Comparison of ENCODE assay signal across 12 cellular contexts in genomic region chr18:49227456-49227855, GRCh38.
A peak's percentile ranks its signal among the peaks of the same experiment; 100 is the strongest.
DNase-seq lines count a peak whose midpoint lies in the region; ATAC-seq, FAIRE-seq and TF ChIP-seq lines count a peak whose summit lies in the region.
"Had no signal": no experiment of that assay in that cellular context is flagged by ENCODE, and none has a peak within 500 bp of the region (broad histone marks: within the 10 kb centered on the region; RNA-seq: fewer than 3 reads in every experiment).

No MANE protein-coding gene starts in this region.

- intact Hi-C loops in A673 (cut with micrococcal nuclease; ENCODE audit: unreplicated experiment): loop anchor here (5.0 kb wide), 1 partner anchor 280 kb away; no protein-coding TSS in a partner anchor
- intact Hi-C loops in natural killer cell (cut with micrococcal nuclease): no loop called here

- peaks cover 66% of the 10 kb centered on the region for H3K4me1 ChIP-seq in A673 (ENCODE audit: insufficient read depth, low read length, poor library complexity, severe bottlenecking)
- no peaks in the 10 kb centered on the region for H3K4me1 ChIP-seq in RWPE2 (ENCODE audit: insufficient read depth, poor library complexity, severe bottlenecking)

- ATAC-seq in RWPE2 (ENCODE audit: low read depth) (peak; percentile 57; the same call in 1 of the 3 replicates), natural killer cell (peak; percentile 62 to 89 (median 62)), HG03354 (IDR thresholded peaks at IDR 0.05; ENCODE audit: poor library complexity, severe bottlenecking, unreplicated experiment) (no peak)

- H3K9me3 ChIP-seq in A673 (ENCODE audit: low read depth, low read length, poor library complexity, severe bottlenecking) (no peaks in the 10 kb centered on the region), RWPE2 (ENCODE audit: severe bottlenecking) (no peaks in the 10 kb centered on the region)

- CTCF ChIA-PET in A673 (lab: Charles Lee): no interaction called here

- H3K36me3 ChIP-seq in A673 (ENCODE audit: insufficient read depth, low read length, poor library complexity, severe bottlenecking) (no peaks in the 10 kb centered on the region), RWPE2 (ENCODE audit: low read depth) (no peaks in the 10 kb centered on the region)

- no peaks in the 10 kb centered on the region for H3K36me3 Mint-ChIP-seq in natural killer cell

- no TSS peak for BruUV-seq in A673 (replicated peaks; lab: Mats Ljungman, UMichigan)

- H3K4me3 ChIP-seq in A673 (ENCODE audit: low read depth, low read length, poor library complexity, severe bottlenecking): no peak overlapping the region
- H3K4me3 ChIP-seq in RWPE2 (ENCODE audit: severe bottlenecking): no peak overlapping the region

- H3K4me3 Mint-ChIP-seq in natural killer cell: no peak overlapping the region

- POLR2A ChIA-PET in A673 (lab: Charles Lee; ENCODE audit: low non-redundant PET): no interaction called here

- DNase-seq in A673 (ENCODE audit: low spot score): no peak
- DNase-seq in RWPE2 (ENCODE audit: low spot score): no peak
- DNase-seq in activated effector memory CD4-positive, alpha-beta T cell treated with Interleukin-2 at 50 U/mL for 16 hours: peak; percentile 29
- DNase-seq in natural killer cell: no peak
- no peak for DNase-seq in NCI-H187 treated with DMSO at 0.1 percent for 48 hours (lab: John Stamatoyannopoulos, UW)
- no peak for DNase-seq in GM19239 (ENCODE audit: insufficient read length, low spot score)
- no peak for DNase-seq in DMS153 (lab: John Stamatoyannopoulos, UW)
- DNase-seq: foreskin fibroblast, NCI-H1694 had no signal

- TF ChIP-seq CTCF in A673 (conservative IDR thresholded peaks at IDR 0.05; ENCODE audit: low read depth, low read length) (no peak), RWPE2 (IDR thresholded peaks at IDR 0.05; ENCODE audit: poor library complexity, severe bottlenecking) (no peak), natural killer cell (IDR thresholded peaks at IDR 0.05) (no peak)

- H3K4me1 Mint-ChIP-seq in natural killer cell: peaks cover 14 to 35% of the 10 kb centered on the region in 2 donors

- H3K9me3 Mint-ChIP-seq in natural killer cell: no peaks in the 10 kb centered on the region

- peak overlapping the region in 1 of 2 donors; percentile 1 for H3K27ac Mint-ChIP-seq in natural killer cell

- H3K27me3 Mint-ChIP-seq in natural killer cell (ENCODE audit: low read depth in 2 of 2): no peaks in the 10 kb centered on the region

- no peak for FAIRE-seq in GM19239 (lab: Jason Lieb, UNC)

- no peaks in the 10 kb centered on the region for H3K27me3 ChIP-seq in A673 (replicated peaks; ENCODE audit: insufficient read depth, low read depth, low read length, poor library complexity)
- no peaks in the 10 kb centered on the region for H3K27me3 ChIP-seq in RWPE2 (ENCODE audit: insufficient read depth, poor library complexity, severe bottlenecking)

- H3K27ac ChIP-seq in A673 (ENCODE audit: low read depth, low read length, poor library complexity, severe bottlenecking) (peak overlapping the region; percentile 74), RWPE2 (ENCODE audit: poor library complexity, severe bottlenecking) (no peak overlapping the region)
- H3K27ac ChIP-seq: HL-60, parathyroid adenoma had no signal
